In genomic region chr16:13483121-13483520, GRCh38 we compare ENCODE assay signal across 30 cellular contexts.
"Had no signal": no experiment of that assay in that cellular context is flagged by ENCODE, and none has a peak within 500 bp of the region (broad histone marks: within the 10 kb centered on the region; RNA-seq: fewer than 3 reads in every experiment).

No MANE protein-coding gene starts in this region.

- DNase-seq: naive thymus-derived CD4-positive, alpha-beta T cell; natural killer cell; occipital lobe; ovary; posterior cingulate gyrus; psoas muscle; right cardiac atrium; right lobe of liver; sigmoid colon; spleen; stimulated activated CD4-positive, alpha-beta T cell treated with anti-CD3 and anti-CD28 coated beads, Interleukin-12 subunit alpha, Interleukin-12 subunit beta, amount 100 ng/mL, for 4 hours; stimulated activated CD4-positive, alpha-beta T cell treated with anti-CD3 and anti-CD28 coated beads, Interleukin-4, amount 100 ng/mL, for 1 hour; stimulated activated CD4-positive, alpha-beta T cell treated with anti-CD3 and anti-CD28 coated beads, Interleukin-4, amount 100 ng/mL, for 4 hours; stimulated activated naive CD4-positive, alpha-beta T cell; stimulated activated naive CD8-positive, alpha-beta T cell treated with anti-CD3 and anti-CD28 coated beads, Interleukin-15, amount 100 ng/mL, for 72 hours; stimulated activated naive CD8-positive, alpha-beta T cell treated with anti-CD3 and anti-CD28 coated beads, Interleukin-15, Interleukin-2, amounts not matched to agents 100 U/mL and 50 U/mL, for 24 hours; substantia nigra; thyroid gland; trophoblast cell; upper lobe of left lung had no signal

- H3K9me3 ChIP-seq: ovary, psoas muscle, right lobe of liver, thoracic aorta, thyroid gland, upper lobe of left lung, vagina had no signal

- H3K27me3 ChIP-seq: neural progenitor cell, ovary, right lobe of liver, sigmoid colon, spleen, thyroid gland, tibial nerve, upper lobe of left lung, vagina had no signal

- H3K4me3 ChIP-seq: neural progenitor cell, ovary, psoas muscle, right lobe of liver, sigmoid colon, skin epidermis, smooth muscle cell, spleen, thoracic aorta, thyroid gland, tibial nerve, upper lobe of left lung, vagina had no signal

- H3K27me3 Mint-ChIP-seq: progenitor cell of endocrine pancreas; stimulated activated naive CD8-positive, alpha-beta T cell treated with anti-CD3 and anti-CD28 coated beads, Interleukin-15, amount 100 ng/mL, for 72 hours had no signal

- H3K9ac ChIP-seq: neural progenitor cell, parathyroid adenoma had no signal

- H3K4me1 Mint-ChIP-seq: naive thymus-derived CD4-positive, alpha-beta T cell; natural killer cell; nephron; stimulated activated effector memory CD8-positive, alpha-beta T cell treated with anti-CD3 and anti-CD28 coated beads, Interleukin-12 subunit alpha, Interleukin-12 subunit beta, amount 100 ng/mL, for 72 hours; stimulated activated naive CD8-positive, alpha-beta T cell treated with anti-CD3 and anti-CD28 coated beads, Interleukin-15, amount 100 ng/mL, for 72 hours had no signal

- H3K27ac ChIP-seq: neural progenitor cell, ovary, parathyroid adenoma, psoas muscle, right lobe of liver, sigmoid colon, skin epidermis, spleen, thoracic aorta, thyroid gland, tibial nerve, upper lobe of left lung, vagina had no signal

- H3K79me2 ChIP-seq: parathyroid adenoma had no signal

- H3K36me3 Mint-ChIP-seq: naive thymus-derived CD4-positive, alpha-beta T cell; natural killer cell; stimulated activated effector memory CD8-positive, alpha-beta T cell treated with anti-CD3 and anti-CD28 coated beads, Interleukin-12 subunit alpha, Interleukin-12 subunit beta, amount 100 ng/mL, for 72 hours had no signal

- H3K4me2 ChIP-seq: neural progenitor cell, smooth muscle cell had no signal

- H2AFZ ChIP-seq: neural progenitor cell, parathyroid adenoma had no signal

- H3K4me1 ChIP-seq: parathyroid adenoma, psoas muscle, right lobe of liver, sigmoid colon, spleen, thyroid gland, tibial nerve, upper lobe of left lung had no signal

- H3K4me3 Mint-ChIP-seq: naive thymus-derived CD4-positive, alpha-beta T cell; natural killer cell; nephron; neural progenitor cell; stimulated activated effector memory CD8-positive, alpha-beta T cell treated with anti-CD3 and anti-CD28 coated beads, Interleukin-12 subunit alpha, Interleukin-12 subunit beta, amount 100 ng/mL, for 72 hours; stimulated activated naive CD8-positive, alpha-beta T cell treated with anti-CD3 and anti-CD28 coated beads, Interleukin-15, amount 100 ng/mL, for 72 hours had no signal

- ATAC-seq: naive thymus-derived CD4-positive, alpha-beta T cell; natural killer cell; psoas muscle; right cardiac atrium; right lobe of liver; stimulated activated effector memory CD8-positive, alpha-beta T cell treated with anti-CD3 and anti-CD28 coated beads, Interleukin-12 subunit alpha, Interleukin-12 subunit beta, amount 100 ng/mL, for 72 hours; stimulated activated naive CD8-positive, alpha-beta T cell treated with anti-CD3 and anti-CD28 coated beads, Interleukin-15, amount 100 ng/mL, for 72 hours; stimulated activated naive CD8-positive, alpha-beta T cell treated with anti-CD3 and anti-CD28 coated beads, Interleukin-15, Interleukin-2, amounts not matched to agents 100 U/mL and 50 U/mL, for 24 hours had no signal

- H3K27ac Mint-ChIP-seq: naive thymus-derived CD4-positive, alpha-beta T cell; natural killer cell; nephron; neural progenitor cell; progenitor cell of endocrine pancreas; stimulated activated effector memory CD8-positive, alpha-beta T cell treated with anti-CD3 and anti-CD28 coated beads, Interleukin-12 subunit alpha, Interleukin-12 subunit beta, amount 100 ng/mL, for 72 hours; stimulated activated naive CD8-positive, alpha-beta T cell treated with anti-CD3 and anti-CD28 coated beads, Interleukin-15, amount 100 ng/mL, for 72 hours had no signal

- H3K36me3 ChIP-seq: neural progenitor cell, ovary, right lobe of liver, sigmoid colon, spleen, thoracic aorta, thyroid gland, tibial nerve, upper lobe of left lung, vagina had no signal
